In genomic region chr6:2634151-2634964, GRCh38 we compare ENCODE assay signal across 1 cellular context.
TF ChIP-seq lines count a peak whose summit lies in the region.

No MANE protein-coding gene starts in this region.

TF ChIP-seq in HepG2, 621 proteins besides CTCF, POLR2A, EP300 and RAD21 (continued from another document and continues in another):
- TF ChIP-seq PAXIP1 (CRISPR knock-in tag; conservative IDR thresholded peaks at IDR 0.05) = no peak
- TF ChIP-seq ZNF414 (CRISPR knock-in tag; IDR thresholded peaks at IDR 0.05) = no peak
- TF ChIP-seq RFX3 (CRISPR knock-in tag; IDR thresholded peaks at IDR 0.05) = no peak
- peak; percentile 48; the same call in 1 of the 2 replicates for TF ChIP-seq FOSL2 (CRISPR knock-in tag; IDR thresholded peaks at IDR 0.05)
- TF ChIP-seq ZNF33B (CRISPR knock-in tag; IDR thresholded peaks at IDR 0.05) = 0 out of 2 replicates have a peak, but pooled peaks have one; percentile 35
- TF ChIP-seq CEBPG (CRISPR knock-in tag; IDR thresholded peaks at IDR 0.05) = no peak
- TF ChIP-seq ZNF451 (CRISPR knock-in tag; IDR thresholded peaks at IDR 0.05) = no peak
- TF ChIP-seq NCOA2 (CRISPR knock-in tag; IDR thresholded peaks at IDR 0.05) = no peak
- TF ChIP-seq TFE3 (CRISPR knock-in tag; IDR thresholded peaks at IDR 0.05) = no peak
- no peak for TF ChIP-seq HNF1A (IDR thresholded peaks at IDR 0.05; ENCODE audit: low read depth)
- no peak for TF ChIP-seq HNF1A (CRISPR knock-in tag; IDR thresholded peaks at IDR 0.05; ENCODE audit: borderline replicate concordance)
- TF ChIP-seq SP2 (CRISPR knock-in tag; IDR thresholded peaks at IDR 0.05) = no peak
- no peak for TF ChIP-seq TAF15 (IDR thresholded peaks at IDR 0.05; ENCODE audit: low read depth, low read length, poor library complexity, severe bottlenecking)
- no peak for TF ChIP-seq GTF2F1 (IDR thresholded peaks at IDR 0.05; ENCODE audit: low read length)
- no peak for TF ChIP-seq ZNF20 (CRISPR knock-in tag; IDR thresholded peaks at IDR 0.05)
- TF ChIP-seq ZNF333 (CRISPR knock-in tag; IDR thresholded peaks at IDR 0.05; ENCODE audit: borderline replicate concordance) = no peak
- TF ChIP-seq ZNF205 (CRISPR knock-in tag; IDR thresholded peaks at IDR 0.05) = peak; percentile 87; the same call in 1 of the 2 replicates
- peak; percentile 34; the same call in 1 of the 2 replicates for TF ChIP-seq ZBTB14 (CRISPR knock-in tag; IDR thresholded peaks at IDR 0.05)
- TF ChIP-seq ZNF549 (CRISPR knock-in tag; IDR thresholded peaks at IDR 0.05) = no peak
- peak; percentile 54 for TF ChIP-seq MED1 (CRISPR knock-in tag; IDR thresholded peaks at IDR 0.05)
- no peak for TF ChIP-seq ZNF570 (CRISPR knock-in tag; IDR thresholded peaks at IDR 0.05; ENCODE audit: borderline replicate concordance)
- no peak for TF ChIP-seq LRRFIP1 (CRISPR knock-in tag; conservative IDR thresholded peaks at IDR 0.05)
- no peak for TF ChIP-seq ZNF230 (CRISPR knock-in tag; IDR thresholded peaks at IDR 0.05)
- TF ChIP-seq ZNF781 (CRISPR knock-in tag; IDR thresholded peaks at IDR 0.05; ENCODE audit: borderline replicate concordance, not compliant biosample characterization) = no peak
- no peak for TF ChIP-seq ELK4 (CRISPR knock-in tag; IDR thresholded peaks at IDR 0.05; ENCODE audit: borderline replicate concordance)
- no peak for TF ChIP-seq GFI1 (CRISPR knock-in tag; IDR thresholded peaks at IDR 0.05; ENCODE audit: borderline replicate concordance)
- no peak for TF ChIP-seq ZNF512 (CRISPR knock-in tag; IDR thresholded peaks at IDR 0.05)
- TF ChIP-seq SOX5 (CRISPR knock-in tag; IDR thresholded peaks at IDR 0.05; ENCODE audit: borderline replicate concordance) = 0 out of 2 replicates have a peak, but pooled peaks have one; percentile 30
- TF ChIP-seq ATF7 (IDR thresholded peaks at IDR 0.05) = no peak
- no peak for TF ChIP-seq ATF7 (CRISPR knock-in tag; IDR thresholded peaks at IDR 0.05)
- TF ChIP-seq ZNF224 (CRISPR knock-in tag; IDR thresholded peaks at IDR 0.05) = no peak
- TF ChIP-seq CBX1 (IDR thresholded peaks at IDR 0.05; ENCODE audit: low read depth) = peak; percentile 68
- TF ChIP-seq SPEN (CRISPR knock-in tag; IDR thresholded peaks at IDR 0.05; ENCODE audit: low read depth) = peak; percentile 64
- no peak for TF ChIP-seq ZFP36L2 (CRISPR knock-in tag; IDR thresholded peaks at IDR 0.05)
- TF ChIP-seq ONECUT2 (CRISPR knock-in tag; IDR thresholded peaks at IDR 0.05) = no peak
- TF ChIP-seq ZNF296 (CRISPR knock-in tag; conservative IDR thresholded peaks at IDR 0.05) = no peak
- TF ChIP-seq USF2 (IDR thresholded peaks at IDR 0.05; ENCODE audit: low read depth, low read length) = no peak
- no peak for TF ChIP-seq USF2 (CRISPR knock-in tag; IDR thresholded peaks at IDR 0.05; ENCODE audit: borderline replicate concordance)
- TF ChIP-seq ZNF12 (CRISPR knock-in tag; IDR thresholded peaks at IDR 0.05) = 0 out of 2 replicates have a peak, but pooled peaks have one; percentile 44
- TF ChIP-seq ZNF710 (CRISPR knock-in tag; IDR thresholded peaks at IDR 0.05; ENCODE audit: borderline replicate concordance) = peak; percentile 63; the same call in 1 of the 2 replicates
- TF ChIP-seq TEAD2 (CRISPR knock-in tag; IDR thresholded peaks at IDR 0.05) = no peak
- TF ChIP-seq ETV5 (CRISPR knock-in tag; IDR thresholded peaks at IDR 0.05; ENCODE audit: borderline replicate concordance) = peak; percentile 66; the same call in 1 of the 2 replicates
